ENCODE assay signal across 10 cellular contexts in the genomic region with DNA sequence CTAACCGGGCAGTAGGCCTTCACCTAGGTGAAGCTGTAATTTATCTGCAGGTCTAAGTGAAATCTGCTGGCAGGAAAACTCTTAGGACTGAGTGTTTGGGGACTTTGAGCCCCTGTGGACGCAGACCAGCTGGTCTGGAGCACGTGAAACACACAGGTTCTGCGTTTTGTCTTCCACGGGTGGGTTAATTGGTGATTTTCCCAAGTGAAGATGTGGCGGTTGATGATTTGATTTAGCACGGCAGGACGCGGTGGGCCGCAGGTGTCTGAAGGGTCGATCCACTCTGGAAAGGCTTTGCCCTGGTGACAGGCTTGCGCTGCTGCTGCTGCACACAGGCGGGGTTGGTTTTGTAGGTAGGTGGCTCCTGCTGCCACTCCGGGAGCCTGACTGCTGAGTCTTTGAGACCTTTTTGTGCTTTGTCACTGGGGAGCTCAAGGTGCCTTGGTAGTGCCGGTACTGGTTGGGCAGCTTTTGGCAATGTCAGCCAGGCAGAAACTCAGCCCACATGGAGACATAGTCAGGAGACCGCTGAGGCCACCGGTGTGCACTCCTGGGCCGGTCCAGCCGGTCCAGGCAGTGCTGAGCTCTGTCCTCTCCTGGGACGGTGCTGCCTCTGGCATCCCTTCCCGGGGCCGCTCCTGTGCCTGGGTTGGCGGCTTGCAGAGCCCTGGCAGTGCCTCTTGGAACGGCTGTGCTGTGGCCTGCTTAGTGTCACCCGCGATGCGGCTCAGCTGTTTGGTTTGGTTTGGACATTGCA. TPM values are rescaled to one million over a fixed set of nuclear protein-coding genes. Genes with fewer than 3 reads are reported as not detected.
A peak's percentile ranks its signal among the peaks of the same experiment; 100 is the strongest.
DNase-seq lines count a peak whose midpoint lies in the region; ATAC-seq and TF ChIP-seq lines count a peak whose summit lies in the region.
"Had no signal": no experiment of that assay in that cellular context is flagged by ENCODE, and none has a peak within 500 bp of the region (broad histone marks: within the 10 kb centered on the region; RNA-seq: fewer than 3 reads in every experiment).

No MANE protein-coding gene starts in this region.

- no peak for TF ChIP-seq CTCF in esophagus muscularis mucosa (IDR thresholded peaks at IDR 0.05)
- TF ChIP-seq CTCF in vagina (IDR thresholded peaks at IDR 0.05): no peak

- peaks cover 1% of the 10 kb centered on the region for H3K36me3 Mint-ChIP-seq in activated T-cell treated with anti-CD3 and anti-CD28 coated beads, Interleukin-2, amount 50 U/mL, for 4 hours (ENCODE audit: insufficient read depth)
- H3K36me3 Mint-ChIP-seq in naive thymus-derived CD8-positive, alpha-beta T cell: no peaks in the 10 kb centered on the region

- peaks cover 14% of the 10 kb centered on the region for H3K27me3 Mint-ChIP-seq in activated T-cell treated with anti-CD3 and anti-CD28 coated beads, Interleukin-2, amount 50 U/mL, for 4 hours (ENCODE audit: low read depth)
- peaks cover 0 to 3% (median 0%) of the 10 kb centered on the region in 5 donors for H3K27me3 Mint-ChIP-seq in naive thymus-derived CD8-positive, alpha-beta T cell

- DNase-seq in activated T-cell treated with anti-CD3 and anti-CD28 coated beads, Interleukin-2, amount 50 U/mL, for 4 hours: no peak
- DNase-seq in activated T-cell treated with anti-CD3 and anti-CD28 coated beads, Interleukin-2, amount 50 U/mL, for 48 hours: no peak
- no peak for DNase-seq in esophagus muscularis mucosa (ENCODE audit: extremely low spot score)
- DNase-seq in naive thymus-derived CD8-positive, alpha-beta T cell: no peak
- DNase-seq in vagina (ENCODE audit: extremely low spot score in 2 of 2): no peak
- no peak for DNase-seq in NCI-H748 (lab: John Stamatoyannopoulos, UW; ENCODE audit: unreplicated experiment)
- DNase-seq in DMS114 treated with DMSO at 0.1 percent for 48 hours (lab: John Stamatoyannopoulos, UW; ENCODE audit: unreplicated experiment): no peak
- DNase-seq: NCI-H345 had no signal

- no peak for TF ChIP-seq POLR2A in esophagus muscularis mucosa (IDR thresholded peaks at IDR 0.05; ENCODE audit: low read depth)
- no peak for TF ChIP-seq POLR2A in vagina (IDR thresholded peaks at IDR 0.05)

- TF ChIP-seq EP300 in esophagus muscularis mucosa (IDR thresholded peaks at IDR 0.05): no peak

- H3K4me3 ChIP-seq in esophagus muscularis mucosa (peak overlapping the region; percentile 71 to 94 (median 78)), vagina (peak overlapping the region; percentile 67 to 92)
- H3K4me3 ChIP-seq: BLaER1 had no signal

- H3K9me3 ChIP-seq in esophagus muscularis mucosa (no peaks in the 10 kb centered on the region), vagina (no peaks in the 10 kb centered on the region)
- H3K9me3 ChIP-seq: BLaER1 had no signal

- H3K4me1 ChIP-seq in esophagus muscularis mucosa (peaks cover 66 to 88% (median 88%) of the 10 kb centered on the region in 4 donors), vagina (peaks cover 75% of the 10 kb centered on the region)

- ATAC-seq in activated T-cell treated with anti-CD3 and anti-CD28 coated beads, Interleukin-2, amount 50 U/mL, for 4 hours: no peak
- ATAC-seq in naive thymus-derived CD8-positive, alpha-beta T cell: no peak
- no peak for ATAC-seq in HG03571 (IDR thresholded peaks at IDR 0.05; ENCODE audit: unreplicated experiment)

- intact Hi-C loops in esophagus muscularis mucosa (cut with DNase I): no loop called here
- intact Hi-C loops in vagina (cut with DNase I): no loop called here

- H3K27ac ChIP-seq in esophagus muscularis mucosa (replicated peaks in 1 of 4) (peak overlapping the region; percentile 70 to 89 (median 84)), vagina (peak overlapping the region; percentile 60)
- H3K27ac ChIP-seq: BLaER1 had no signal

- H3K27ac Mint-ChIP-seq in naive thymus-derived CD8-positive, alpha-beta T cell: peak overlapping the region in 1 of 10 donors; percentile 11

- POLR2A ChIA-PET in naive thymus-derived CD8-positive, alpha-beta T cell (lab: Charles Lee): interaction anchor here (0.6 to 1.3 kb wide), 4 partner anchors 9 to 34 kb away, joined by 3 read pairs; no protein-coding TSS in a partner anchor

- 67% methylated on average over 22 of the region's 27 CpGs for WGBS in esophagus muscularis mucosa

- peaks cover 21% of the 10 kb centered on the region for H3K4me1 Mint-ChIP-seq in activated T-cell treated with anti-CD3 and anti-CD28 coated beads, Interleukin-2, amount 50 U/mL, for 4 hours (ENCODE audit: low read depth)
- peaks cover 14 to 33% (median 20%) of the 10 kb centered on the region in 4 donors for H3K4me1 Mint-ChIP-seq in naive thymus-derived CD8-positive, alpha-beta T cell

- H3K9me3 Mint-ChIP-seq in activated T-cell treated with anti-CD3 and anti-CD28 coated beads, Interleukin-2, amount 50 U/mL, for 4 hours: no peaks in the 10 kb centered on the region
- H3K9me3 Mint-ChIP-seq in naive thymus-derived CD8-positive, alpha-beta T cell: no peaks in the 10 kb centered on the region

- peak overlapping the region; percentile 79 for H3K4me3 Mint-ChIP-seq in activated T-cell treated with anti-CD3 and anti-CD28 coated beads, Interleukin-2, amount 50 U/mL, for 4 hours
- H3K4me3 Mint-ChIP-seq in naive thymus-derived CD8-positive, alpha-beta T cell: peak overlapping the region in 6 of 10 donors; percentile 19 to 90 (median 85)

- no peaks in the 10 kb centered on the region for H3K27me3 ChIP-seq in esophagus muscularis mucosa
- H3K27me3 ChIP-seq in vagina: no peaks in the 10 kb centered on the region

- H3K36me3 ChIP-seq in esophagus muscularis mucosa (peaks cover 0 to 13% (median 4%) of the 10 kb centered on the region in 4 donors), vagina (no peaks in the 10 kb centered on the region)
- H3K36me3 ChIP-seq: BLaER1 had no signal

RNA-seq across cellular contexts. Expression of gene BAIAP2, which starts 2.3 kb away (rescaled TPM):
- 1 to 10 TPM; 4.7 to 9.2 (median 7.4) TPM for total RNA-seq in activated T-cell treated with anti-CD3 and anti-CD28 coated beads, Interleukin-2, amount 50 U/mL, for 4 hours
- 10 to 100 TPM; 31.1 to 54.5 (median 36.7) TPM for total RNA-seq in esophagus muscularis mucosa
- 10 to 100 TPM in 1 of 2 experiments, 1 to 10 TPM in 1; 7.4 to 11.7 TPM for total RNA-seq in naive thymus-derived CD8-positive, alpha-beta T cell
- 1 to 10 TPM; 2.2 to 6.9 (median 2.6) TPM for polyA plus RNA-seq in naive thymus-derived CD8-positive, alpha-beta T cell
- 113 TPM for total RNA-seq in vagina

RNA-seq across cellular contexts. Expression of gene CHMP6, which starts 45.6 kb away (rescaled TPM):
- 10 to 100 TPM; 35.7 to 42.4 (median 42.1) TPM for total RNA-seq in activated T-cell treated with anti-CD3 and anti-CD28 coated beads, Interleukin-2, amount 50 U/mL, for 4 hours
- total RNA-seq in esophagus muscularis mucosa (10 to 100 TPM; 17.6 to 29.2 (median 25.8) TPM), vagina (31.7 TPM)
- 10 to 100 TPM; 40.1 to 47.6 TPM for total RNA-seq in naive thymus-derived CD8-positive, alpha-beta T cell
- polyA plus RNA-seq in naive thymus-derived CD8-positive, alpha-beta T cell: 10 to 100 TPM; 41.3 to 43.2 (median 41.6) TPM
